25 cellular contexts compared by ENCODE assay signal in the genomic region with DNA sequence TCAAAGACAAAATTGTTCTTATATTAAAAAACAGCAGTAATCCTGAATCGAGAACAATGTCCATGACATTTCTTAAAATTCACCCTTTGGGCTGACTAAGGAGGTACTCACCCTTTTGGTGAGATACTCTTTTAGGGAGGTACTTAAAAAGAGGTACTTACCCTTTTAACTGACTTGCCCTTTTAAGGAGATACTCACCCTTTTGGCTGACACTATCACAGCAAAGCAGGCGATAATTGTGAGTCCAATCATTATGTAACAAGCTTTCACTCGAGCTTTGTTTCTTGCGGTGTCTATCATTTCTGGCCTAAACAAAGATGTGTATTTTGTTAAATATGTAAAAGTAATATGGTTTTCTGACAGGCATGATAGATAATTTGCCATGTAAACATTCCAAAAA. TPM values are rescaled to one million over a fixed set of nuclear protein-coding genes. Genes with fewer than 3 reads are reported as not detected.
"Had no signal": no experiment of that assay in that cellular context is flagged by ENCODE, and none has a peak within 500 bp of the region (broad histone marks: within the 10 kb centered on the region; RNA-seq: fewer than 3 reads in every experiment).

No MANE protein-coding gene starts in this region.

- H3K36me3 Mint-ChIP-seq: activated naive CD4-positive, alpha-beta T cell treated with anti-CD3 and anti-CD28 coated beads, Interleukin-2, amount 10 ng/mL, durations not matched to agents 7 days and 5 days; brain; natural killer cell had no signal

- H3K4me3 ChIP-seq: gastrocnemius medialis, ovary, prostate gland, right atrium auricular region, tibial artery had no signal

- H3K27ac ChIP-seq: epithelial cell of prostate, gastrocnemius medialis, ovary, prostate gland, right atrium auricular region, tibial artery, VCaP had no signal

- H3K9me3 ChIP-seq: prostate gland, right atrium auricular region, tibial artery had no signal

- H3K9me3 Mint-ChIP-seq: activated naive CD4-positive, alpha-beta T cell treated with anti-CD3 and anti-CD28 coated beads, Interleukin-2, amount 10 ng/mL, durations not matched to agents 7 days and 5 days; natural killer cell; stimulated activated naive CD8-positive, alpha-beta T cell treated with anti-CD3 and anti-CD28 coated beads, Interleukin-15, Interleukin-2, amounts not matched to agents 100 ng/mL and 50 ng/mL, for 24 hours had no signal

- H3K4me3 Mint-ChIP-seq: activated naive CD4-positive, alpha-beta T cell treated with anti-CD3 and anti-CD28 coated beads, Interleukin-2, amount 10 ng/mL, durations not matched to agents 7 days and 5 days; brain; natural killer cell; stimulated activated naive CD8-positive, alpha-beta T cell treated with anti-CD3 and anti-CD28 coated beads, Interleukin-15, Interleukin-2, amounts not matched to agents 100 ng/mL and 50 ng/mL, for 24 hours; T-helper 17 cell had no signal

- H3K27ac Mint-ChIP-seq: activated naive CD4-positive, alpha-beta T cell treated with anti-CD3 and anti-CD28 coated beads, Interleukin-2, amount 10 ng/mL, durations not matched to agents 7 days and 5 days; brain; natural killer cell; stimulated activated naive CD8-positive, alpha-beta T cell treated with anti-CD3 and anti-CD28 coated beads, Interleukin-15, Interleukin-2, amounts not matched to agents 100 ng/mL and 50 ng/mL, for 24 hours; T-helper 17 cell had no signal

- H3K36me3 ChIP-seq: gastrocnemius medialis, ovary, prostate gland, right atrium auricular region, tibial artery had no signal

- H3K4me1 ChIP-seq: prostate gland had no signal

- ATAC-seq: activated CD4-positive, CD25-positive, alpha-beta regulatory T cell treated with anti-CD3 and anti-CD28 coated beads, Interleukin-2, amount 50 U/mL, for 24 hours; gastrocnemius medialis; left ventricle myocardium superior; natural killer cell; T-helper 17 cell had no signal

- H3K27me3 ChIP-seq: ovary had no signal

- DNase-seq: activated CD4-positive, alpha-beta T cell treated with anti-CD3 and anti-CD28 coated beads, Interleukin-2, amount 50 U/mL, for 1 hour; activated effector memory CD4-positive, alpha-beta T cell treated with anti-CD3 and anti-CD28 coated beads, Interleukin-2, amount 50 U/mL, for 16 hours; activated naive CD4-positive, alpha-beta T cell treated with anti-CD3 and anti-CD28 coated beads, Interleukin-2, amount 10 ng/mL, durations not matched to agents 7 days and 5 days; activated T-cell treated with anti-CD3 and anti-CD28 coated beads, Interleukin-2, amount 50 U/mL, for 48 hours; anterior cingulate cortex; gastrocnemius medialis; hippocampal formation; left ventricle myocardium superior; mammary epithelial cell; midbrain; natural killer cell; ovary; stimulated activated CD4-positive, alpha-beta T cell treated with anti-CD3 and anti-CD28 coated beads, Interleukin-4, amount 100 ng/mL, for 24 hours; SW 1271; T-helper 17 cell; tibial artery had no signal

RNA-seq across cellular contexts. Expression of a gene that starts 3.7 kb away (rescaled TPM):
- total RNA-seq: activated CD8-positive, alpha-beta memory T cell treated with anti-CD3 and anti-CD28 coated beads for 36 hours; chondrocyte; mammary epithelial cell; natural killer cell; T-helper 17 cell had no signal
- polyA plus RNA-seq: mammary epithelial cell had no signal
